Comparison of ENCODE assay signal across 1 cellular context in the genomic region with DNA sequence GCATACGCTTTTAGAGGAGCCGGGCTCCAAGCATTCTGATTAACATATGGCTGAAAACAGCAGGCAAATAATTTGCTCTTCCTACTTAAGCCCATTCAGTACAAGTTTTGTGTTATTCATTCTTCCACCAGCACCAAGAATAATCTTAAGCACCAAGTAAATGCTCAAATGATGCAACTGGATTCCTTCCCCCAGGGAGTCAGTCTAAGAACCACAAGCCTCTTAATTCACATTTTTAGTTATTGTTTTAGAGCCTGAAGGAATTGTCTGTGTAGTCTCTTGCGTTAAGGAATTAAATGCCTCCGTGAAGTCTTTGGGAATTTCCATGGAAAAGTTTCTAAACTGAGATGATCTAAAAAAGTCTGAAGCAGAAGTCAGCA.
TF ChIP-seq lines count a peak whose summit lies in the region.

No MANE protein-coding gene starts in this region.

TF ChIP-seq in GM23338, 12 proteins besides CTCF, POLR2A, EP300 and RAD21 (continued from another document):
- TF ChIP-seq ETS1 (IDR thresholded peaks at IDR 0.05), result no peak
- TF ChIP-seq, protein P1, sequence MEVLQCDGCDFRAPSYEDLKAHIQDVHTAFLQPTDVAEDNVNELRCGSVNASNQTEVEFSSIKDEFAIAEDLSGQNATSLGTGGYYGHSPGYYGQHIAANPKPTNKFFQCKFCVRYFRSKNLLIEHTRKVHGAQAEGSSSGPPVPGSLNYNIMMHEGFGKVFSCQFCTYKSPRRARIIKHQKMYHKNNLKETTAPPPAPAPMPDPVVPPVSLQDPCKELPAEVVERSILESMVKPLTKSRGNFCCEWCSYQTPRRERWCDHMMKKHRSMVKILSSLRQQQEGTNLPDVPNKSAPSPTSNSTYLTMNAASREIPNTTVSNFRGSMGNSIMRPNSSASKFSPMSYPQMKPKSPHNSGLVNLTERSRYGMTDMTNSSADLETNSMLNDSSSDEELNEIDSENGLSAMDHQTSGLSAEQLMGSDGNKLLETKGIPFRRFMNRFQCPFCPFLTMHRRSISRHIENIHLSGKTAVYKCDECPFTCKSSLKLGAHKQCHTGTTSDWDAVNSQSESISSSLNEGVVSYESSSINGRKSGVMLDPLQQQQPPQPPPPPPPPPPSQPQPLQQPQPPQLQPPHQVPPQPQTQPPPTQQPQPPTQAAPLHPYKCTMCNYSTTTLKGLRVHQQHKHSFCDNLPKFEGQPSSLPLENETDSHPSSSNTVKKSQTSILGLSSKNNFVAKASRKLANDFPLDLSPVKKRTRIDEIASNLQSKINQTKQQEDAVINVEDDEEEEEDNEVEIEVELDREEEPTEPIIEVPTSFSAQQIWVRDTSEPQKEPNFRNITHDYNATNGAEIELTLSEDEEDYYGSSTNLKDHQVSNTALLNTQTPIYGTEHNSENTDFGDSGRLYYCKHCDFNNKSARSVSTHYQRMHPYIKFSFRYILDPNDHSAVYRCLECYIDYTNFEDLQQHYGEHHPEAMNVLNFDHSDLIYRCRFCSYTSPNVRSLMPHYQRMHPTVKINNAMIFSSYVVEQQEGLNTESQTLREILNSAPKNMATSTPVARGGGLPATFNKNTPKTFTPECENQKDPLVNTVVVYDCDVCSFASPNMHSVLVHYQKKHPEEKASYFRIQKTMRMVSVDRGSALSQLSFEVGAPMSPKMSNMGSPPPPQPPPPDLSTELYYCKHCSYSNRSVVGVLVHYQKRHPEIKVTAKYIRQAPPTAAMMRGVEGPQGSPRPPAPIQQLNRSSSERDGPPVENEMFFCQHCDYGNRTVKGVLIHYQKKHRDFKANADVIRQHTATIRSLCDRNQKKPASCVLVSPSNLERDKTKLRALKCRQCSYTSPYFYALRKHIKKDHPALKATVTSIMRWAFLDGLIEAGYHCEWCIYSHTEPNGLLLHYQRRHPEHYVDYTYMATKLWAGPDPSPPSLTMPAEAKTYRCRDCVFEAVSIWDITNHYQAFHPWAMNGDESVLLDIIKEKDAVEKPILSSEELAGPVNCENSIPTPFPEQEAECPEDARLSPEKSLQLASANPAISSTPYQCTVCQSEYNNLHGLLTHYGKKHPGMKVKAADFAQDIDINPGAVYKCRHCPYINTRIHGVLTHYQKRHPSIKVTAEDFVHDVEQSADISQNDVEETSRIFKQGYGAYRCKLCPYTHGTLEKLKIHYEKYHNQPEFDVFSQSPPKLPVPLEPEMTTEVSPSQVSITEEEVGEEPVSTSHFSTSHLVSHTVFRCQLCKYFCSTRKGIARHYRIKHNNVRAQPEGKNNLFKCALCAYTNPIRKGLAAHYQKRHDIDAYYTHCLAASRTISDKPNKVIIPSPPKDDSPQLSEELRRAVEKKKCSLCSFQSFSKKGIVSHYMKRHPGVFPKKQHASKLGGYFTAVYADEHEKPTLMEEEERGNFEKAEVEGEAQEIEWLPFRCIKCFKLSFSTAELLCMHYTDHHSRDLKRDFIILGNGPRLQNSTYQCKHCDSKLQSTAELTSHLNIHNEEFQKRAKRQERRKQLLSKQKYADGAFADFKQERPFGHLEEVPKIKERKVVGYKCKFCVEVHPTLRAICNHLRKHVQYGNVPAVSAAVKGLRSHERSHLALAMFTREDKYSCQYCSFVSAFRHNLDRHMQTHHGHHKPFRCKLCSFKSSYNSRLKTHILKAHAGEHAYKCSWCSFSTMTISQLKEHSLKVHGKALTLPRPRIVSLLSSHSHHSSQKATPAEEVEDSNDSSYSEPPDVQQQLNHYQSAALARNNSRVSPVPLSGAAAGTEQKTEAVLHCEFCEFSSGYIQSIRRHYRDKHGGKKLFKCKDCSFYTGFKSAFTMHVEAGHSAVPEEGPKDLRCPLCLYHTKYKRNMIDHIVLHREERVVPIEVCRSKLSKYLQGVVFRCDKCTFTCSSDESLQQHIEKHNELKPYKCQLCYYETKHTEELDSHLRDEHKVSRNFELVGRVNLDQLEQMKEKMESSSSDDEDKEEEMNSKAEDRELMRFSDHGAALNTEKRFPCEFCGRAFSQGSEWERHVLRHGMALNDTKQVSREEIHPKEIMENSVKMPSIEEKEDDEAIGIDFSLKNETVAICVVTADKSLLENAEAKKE (CRISPR knock-in tag; IDR thresholded peaks at IDR 0.05), result no peak
